In genomic region chr11:67613960-67614715, GRCh38 we compare ENCODE assay signal across 8 cellular contexts. TPM values are rescaled to one million over a fixed set of nuclear protein-coding genes. Genes with fewer than 3 reads are reported as not detected.
DNase-seq lines count a peak whose midpoint lies in the region; ATAC-seq, FAIRE-seq and TF ChIP-seq lines count a peak whose summit lies in the region.

No MANE protein-coding gene starts in this region.

- no peak for FAIRE-seq in H54 (lab: Jason Lieb, UNC)

- peak overlapping the region; percentile 80 for H3K4me3 Mint-ChIP-seq in memory B cell

- no peak for TF ChIP-seq POLR2A in H54 (IDR thresholded peaks at IDR 0.05; ENCODE audit: low read depth, low read length)

- peak; percentile 97 for ATAC-seq in memory B cell (ENCODE audit: low read depth)
- no peak for ATAC-seq in GM19328 (IDR thresholded peaks at IDR 0.05; ENCODE audit: unreplicated experiment)

- H3K4me1 Mint-ChIP-seq in memory B cell, result peaks cover 24% of the 10 kb centered on the region

- peak overlapping the region; percentile 99 for H3K27ac Mint-ChIP-seq in memory B cell

- peak; percentile 64 for TF ChIP-seq CTCF in GM12872 (IDR thresholded peaks at IDR 0.05; ENCODE audit: insufficient read depth, low read depth, low read length)

- H3K27me3 Mint-ChIP-seq in memory B cell, result no peaks in the 10 kb centered on the region

- H3K36me3 Mint-ChIP-seq in memory B cell, result peaks cover 12% of the 10 kb centered on the region

- H3K9me3 Mint-ChIP-seq in memory B cell, result no peaks in the 10 kb centered on the region

- peak; percentile 62 for DNase-seq in H54 (ENCODE audit: insufficient read length, low spot score)
- DNase-seq in M059J (ENCODE audit: low read depth), result peak; percentile 22
- peak; percentile 57 to 82 (median 78) for DNase-seq in activated CD4-positive, CD25-positive, alpha-beta regulatory T cell (lab: John Stamatoyannopoulos, UW)
- peak; percentile 32 for DNase-seq in cerebellum (ENCODE audit: low spot score)
- peak; percentile 82 to 93 for DNase-seq in memory B cell (ENCODE audit: low spot score in 2 of 2)
- DNase-seq in stimulated activated CD8-positive, alpha-beta memory T cell treated with anti-CD3 and anti-CD28 coated beads, Interleukin-15, amount 100 ng/mL, for 4 hours (ENCODE audit: low read depth in 2 of 2), result peak; percentile 72 to 79

RNA-seq across cellular contexts. Expression of gene NDUFV1, which starts 7.4 kb away (rescaled TPM):
- total RNA-seq in M059J (2014; rRNA removed; shearing (Covaris generic)), result 118 and 153 TPM in 2 replicates
- 106 TPM for total RNA-seq in cerebellum

RNA-seq across cellular contexts. Expression of gene NUDT8, which starts 15.6 kb away (rescaled TPM):
- total RNA-seq in M059J (2014; rRNA removed; shearing (Covaris generic)), result 2.6 and 5.7 TPM in 2 replicates
- 2.4 TPM for total RNA-seq in cerebellum

RNA-seq across cellular contexts. Expression of gene TBX10, which starts 25.4 kb away (rescaled TPM):
- not detected in 2 replicates for total RNA-seq in M059J (2014; rRNA removed; shearing (Covaris generic))
- total RNA-seq in cerebellum, result not detected

RNA-seq across cellular contexts. Expression of gene GSTP1, which starts 30.5 kb away (rescaled TPM):
- 436 and 441 TPM in 2 replicates for total RNA-seq in M059J (2014; rRNA removed; shearing (Covaris generic))
- 129 TPM for total RNA-seq in cerebellum

RNA-seq across cellular contexts. Expression of gene ACY3, which starts 36.4 kb away (rescaled TPM):
- 0.91 TPM in 2 replicates for total RNA-seq in M059J (2014; rRNA removed; shearing (Covaris generic))
- total RNA-seq in cerebellum, result 0.27 TPM

Comparison
In these comparisons a context has a peak if more than half of its experiments do, and no peak if none do; other contexts are left out.
1. DNase-seq: peak in every context shown above with its lines; median percentile 88 in memory B cell; 78 in activated CD4-positive, CD25-positive, alpha-beta regulatory T cell; 76 in stimulated activated CD8-positive, alpha-beta memory T cell treated with anti-CD3 and anti-CD28 coated beads, Interleukin-15, amount 100 ng/mL, for 4 hours; 62 in H54; 32 in cerebellum; 22 in M059J.